ENCODE assay signal across 2 cellular contexts in genomic region chr12:75825686-75826085, GRCh38.
TF ChIP-seq lines count a peak whose summit lies in the region.

No MANE protein-coding gene starts in this region.

TF ChIP-seq in HCT116, 20 proteins besides CTCF, POLR2A, EP300 and RAD21:
- no peak for TF ChIP-seq ZFX (IDR thresholded peaks at IDR 0.05)
- no peak for TF ChIP-seq REST (IDR thresholded peaks at IDR 0.05; ENCODE audit: low read depth)
- no peak for TF ChIP-seq EZH2phosphoT487 (IDR thresholded peaks at IDR 0.05; ENCODE audit: borderline replicate concordance)
- TF ChIP-seq YY1 (IDR thresholded peaks at IDR 0.05; ENCODE audit: extremely low read depth, insufficient replicate concordance, low read depth, low read length) = no peak
- TF ChIP-seq ELF1 (IDR thresholded peaks at IDR 0.05; ENCODE audit: borderline replicate concordance, low read depth) = no peak
- TF ChIP-seq POLR2AphosphoS5 (IDR thresholded peaks at IDR 0.05; ENCODE audit: low read depth, low read length) = peak; percentile 39; the same call in 1 of the 2 replicates
- TF ChIP-seq SP1 (IDR thresholded peaks at IDR 0.05; ENCODE audit: low read depth) = peak; percentile 96
- TF ChIP-seq MAX (IDR thresholded peaks at IDR 0.05) = peak; percentile 32; the same call in 1 of the 2 replicates
- TF ChIP-seq FOSL1 (IDR thresholded peaks at IDR 0.05; ENCODE audit: low read depth) = peak; percentile 69
- TF ChIP-seq CEBPB (IDR thresholded peaks at IDR 0.05; ENCODE audit: low read depth) = peak; percentile 67
- TF ChIP-seq ZNF274 (IDR thresholded peaks at IDR 0.05; ENCODE audit: low read depth, low read length) = no peak
- peak; percentile 65; the same call in 1 of the 2 replicates for TF ChIP-seq CBX3 (IDR thresholded peaks at IDR 0.05; ENCODE audit: low read depth)
- TF ChIP-seq EZH2 (IDR thresholded peaks at IDR 0.05) = no peak
- TF ChIP-seq JUND (IDR thresholded peaks at IDR 0.05) = peak; percentile 70
- no peak for TF ChIP-seq ATF3 (IDR thresholded peaks at IDR 0.05)
- TF ChIP-seq ZBTB33 (IDR thresholded peaks at IDR 0.05; ENCODE audit: extremely low read depth, insufficient replicate concordance, low read length) = no peak
- TF ChIP-seq TCF7L2 (IDR thresholded peaks at IDR 0.05; ENCODE audit: borderline replicate concordance, extremely low read depth, insufficient read depth, insufficient read length) = peak; percentile 23
- TF ChIP-seq SIN3A (IDR thresholded peaks at IDR 0.05; ENCODE audit: low read depth) = no peak
TF ChIP-seq in HCT116: peak in this region for 8.

TF ChIP-seq in SK-N-SH, 30 proteins besides CTCF, POLR2A, EP300 and RAD21:
- TF ChIP-seq PBX3 (IDR thresholded peaks at IDR 0.05) = peak; percentile 30; the same call in 1 of the 2 replicates
- peak; percentile 13; the same call in 1 of the 2 replicates for TF ChIP-seq RXRA (IDR thresholded peaks at IDR 0.05; ENCODE audit: borderline replicate concordance, low read depth)
- peak; percentile 50; the same call in 1 of the 2 replicates for TF ChIP-seq TCF12 (IDR thresholded peaks at IDR 0.05)
- peak; percentile 35 for TF ChIP-seq JUND (IDR thresholded peaks at IDR 0.05)
- no peak for TF ChIP-seq TEAD4 (IDR thresholded peaks at IDR 0.05; ENCODE audit: borderline replicate concordance, insufficient read depth)
- 0 out of 2 replicates have a peak, but pooled peaks have one; percentile 26 for TF ChIP-seq MAX (IDR thresholded peaks at IDR 0.05; ENCODE audit: low read depth)
- TF ChIP-seq TAF1 (IDR thresholded peaks at IDR 0.05; ENCODE audit: borderline replicate concordance, low read depth, low read length) = no peak
